ENCODE assay signal across 29 cellular contexts in genomic region chr1:52454779-52455178, GRCh38.
"Had no signal": no experiment of that assay in that cellular context is flagged by ENCODE, and none has a peak within 500 bp of the region (broad histone marks: within the 10 kb centered on the region; RNA-seq: fewer than 3 reads in every experiment).

No MANE protein-coding gene starts in this region.

- H3K27ac Mint-ChIP-seq: activated CD4-positive, alpha-beta memory T cell treated with anti-CD3 and anti-CD28 coated beads for 36 hours; activated CD4-positive, alpha-beta T cell treated with anti-CD3 and anti-CD28 coated beads for 36 hours; activated naive CD4-positive, alpha-beta T cell treated with anti-CD3 and anti-CD28 coated beads for 36 hours; activated naive CD4-positive, alpha-beta T cell treated with anti-CD3 and anti-CD28 coated beads, Interleukin-2, amount 50 U/mL, for 72 hours; activated T-helper 1 cell treated with anti-CD3 and anti-CD28 coated beads, Interleukin-12 subunit alpha, Interleukin-12 subunit beta, Interleukin-2, Interleukin-4 antibody, amounts not matched to agents 30 ng/mL and 10 ng/mL and 1 ng/mL, durations not matched to agents 14 hours and 24 hours and 36 hours had no signal

- DNase-seq: activated CD4-positive, alpha-beta memory T cell treated with anti-CD3 and anti-CD28 coated beads for 36 hours; activated CD4-positive, alpha-beta T cell treated with anti-CD3 and anti-CD28 coated beads for 36 hours; activated CD4-positive, alpha-beta T cell treated with anti-CD3 and anti-CD28 coated beads, Interleukin-2, amount 50 U/mL, for 1 hour; activated CD8-positive, alpha-beta memory T cell treated with anti-CD3 and anti-CD28 coated beads, Interleukin-2, amount 50 U/mL, for 4 hours; activated gamma-delta T cell treated with Interleukin-2 at 50 U/mL for 16 hours; activated naive CD4-positive, alpha-beta T cell treated with anti-CD3 and anti-CD28 coated beads for 36 hours; activated T-cell treated with anti-CD3 and anti-CD28 coated beads for 4 hours; activated T-cell treated with anti-CD3 and anti-CD28 coated beads, Interleukin-2, amount 50 U/mL, for 4 hours; anterior cingulate cortex; brain microvascular endothelial cell; central memory CD4-positive, alpha-beta T cell; NCI-H1092 treated with DMSO at 0.1 percent for 48 hours; NCI-H1417; NCI-H146; NCI-H187; NCI-H2029 treated with DMSO at 0.1 percent for 48 hours; NCI-H2107; NCI-H2171; NCI-H510A; NCI-H748 treated with DMSO at 0.1 percent for 48 hours; NK-92 treated with Interleukin-12 subunit alpha and Interleukin-12 subunit beta, amount 100 ng/mL, for 24 hours; PC-9; Right ventricle myocardium superior; SJCRH30; T1000; WERI-Rb-1 had no signal

- H3K4me3 Mint-ChIP-seq: activated CD4-positive, alpha-beta memory T cell treated with anti-CD3 and anti-CD28 coated beads for 36 hours; activated CD4-positive, alpha-beta T cell treated with anti-CD3 and anti-CD28 coated beads for 36 hours; activated naive CD4-positive, alpha-beta T cell treated with anti-CD3 and anti-CD28 coated beads for 36 hours; activated T-cell treated with anti-CD3 and anti-CD28 coated beads, Interleukin-2, amount 50 U/mL, for 4 hours; activated T-helper 1 cell treated with anti-CD3 and anti-CD28 coated beads, Interleukin-12 subunit alpha, Interleukin-12 subunit beta, Interleukin-2, Interleukin-4 antibody, amounts not matched to agents 30 ng/mL and 10 ng/mL and 1 ng/mL, durations not matched to agents 14 hours and 24 hours and 36 hours had no signal

- H3K36me3 Mint-ChIP-seq: activated naive CD4-positive, alpha-beta T cell treated with anti-CD3 and anti-CD28 coated beads, Interleukin-2, amount 50 U/mL, for 72 hours had no signal

- H2AFZ ChIP-seq: PC-9 had no signal

- H3K4me2 ChIP-seq: PC-9 had no signal

- H3K27me3 Mint-ChIP-seq: activated CD4-positive, alpha-beta memory T cell treated with anti-CD3 and anti-CD28 coated beads for 36 hours; activated CD4-positive, alpha-beta T cell treated with anti-CD3 and anti-CD28 coated beads for 36 hours had no signal

- H3K9me3 ChIP-seq: SJCRH30 had no signal

- H3K4me3 ChIP-seq: PC-9, SJCRH30, SK-N-MC had no signal

- H3K9me3 Mint-ChIP-seq: activated CD4-positive, alpha-beta memory T cell treated with anti-CD3 and anti-CD28 coated beads for 36 hours; activated naive CD4-positive, alpha-beta T cell treated with anti-CD3 and anti-CD28 coated beads for 36 hours; activated naive CD4-positive, alpha-beta T cell treated with anti-CD3 and anti-CD28 coated beads, Interleukin-2, amount 50 U/mL, for 72 hours; activated T-cell treated with anti-CD3 and anti-CD28 coated beads, Interleukin-2, amount 50 U/mL, for 4 hours; activated T-helper 1 cell treated with anti-CD3 and anti-CD28 coated beads, Interleukin-12 subunit alpha, Interleukin-12 subunit beta, Interleukin-2, Interleukin-4 antibody, amounts not matched to agents 30 ng/mL and 10 ng/mL and 1 ng/mL, durations not matched to agents 14 hours and 24 hours and 36 hours had no signal

- H3K4me1 ChIP-seq: SJCRH30 had no signal

- H3K27me3 ChIP-seq: brain microvascular endothelial cell, SJCRH30 had no signal

- H3K27ac ChIP-seq: brain microvascular endothelial cell, PC-9, SJCRH30, WERI-Rb-1 had no signal

- H3K36me3 ChIP-seq: brain microvascular endothelial cell had no signal

- ATAC-seq: activated CD4-positive, alpha-beta T cell treated with anti-CD3 and anti-CD28 coated beads for 36 hours; activated naive CD4-positive, alpha-beta T cell treated with anti-CD3 and anti-CD28 coated beads, Interleukin-2, amount 50 U/mL, for 72 hours; activated T-cell treated with anti-CD3 and anti-CD28 coated beads, Interleukin-2, amount 50 U/mL, for 4 hours had no signal
